Comparison of ENCODE assay signal across 20 cellular contexts in genomic region chr2:27024188-27024587, GRCh38. TPM values are rescaled to one million over a fixed set of nuclear protein-coding genes. Genes with fewer than 3 reads are reported as not detected.
A peak's percentile ranks its signal among the peaks of the same experiment; 100 is the strongest.
DNase-seq lines count a peak whose midpoint lies in the region; ATAC-seq and TF ChIP-seq lines count a peak whose summit lies in the region.
"Had no signal": no experiment of that assay in that cellular context is flagged by ENCODE, and none has a peak within 500 bp of the region (broad histone marks: within the 10 kb centered on the region; RNA-seq: fewer than 3 reads in every experiment).

No MANE protein-coding gene starts in this region.

- no peaks in the 10 kb centered on the region for H3K27me3 ChIP-seq in GM23338 (ENCODE audit: insufficient read depth)
- H3K27me3 ChIP-seq: uterus had no signal

- H3K27me3 Mint-ChIP-seq in GM23338 (ENCODE audit: insufficient read depth, low read depth, poor library complexity), result peaks cover 5% of the 10 kb centered on the region
- H3K27me3 Mint-ChIP-seq: naive thymus-derived CD4-positive, alpha-beta T cell; stimulated activated naive CD8-positive, alpha-beta T cell treated with anti-CD3 and anti-CD28 coated beads, Interleukin-15, Interleukin-2, amounts not matched to agents 100 ng/mL and 50 ng/mL, for 24 hours; T-cell had no signal

- H3K4me3 Mint-ChIP-seq in GM23338, result no peak overlapping the region
- H3K4me3 Mint-ChIP-seq: activated T-helper 1 cell treated with anti-CD3 and anti-CD28 coated beads, Interleukin-12 subunit alpha, Interleukin-12 subunit beta, Interleukin-2, Interleukin-4 antibody, amounts not matched to agents 30 ng/mL and 10 ng/mL and 1 ng/mL, durations not matched to agents 14 hours and 24 hours and 36 hours; naive thymus-derived CD4-positive, alpha-beta T cell; stimulated activated naive CD8-positive, alpha-beta T cell treated with anti-CD3 and anti-CD28 coated beads, Interleukin-15, Interleukin-2, amounts not matched to agents 100 ng/mL and 50 ng/mL, for 24 hours; T-cell had no signal

- no peaks in the 10 kb centered on the region; the same call in 1 of the 2 replicates for H3K4me1 ChIP-seq in GM23338 (ENCODE audit: insufficient read depth)

- H3K27ac Mint-ChIP-seq in GM23338, result no peak overlapping the region; the same call in 1 of the 2 replicates
- H3K27ac Mint-ChIP-seq: activated T-helper 1 cell treated with anti-CD3 and anti-CD28 coated beads, Interleukin-12 subunit alpha, Interleukin-12 subunit beta, Interleukin-2, Interleukin-4 antibody, amounts not matched to agents 30 ng/mL and 10 ng/mL and 1 ng/mL, durations not matched to agents 14 hours and 24 hours and 36 hours; stimulated activated naive CD8-positive, alpha-beta T cell treated with anti-CD3 and anti-CD28 coated beads, Interleukin-15, Interleukin-2, amounts not matched to agents 100 ng/mL and 50 ng/mL, for 24 hours; T-cell had no signal

- no peaks in the 10 kb centered on the region for H3F3A ChIP-seq in GM23338 (replicated peaks; ENCODE audit: low read depth)

- H2AFZ ChIP-seq in GM23338, result no peak overlapping the region

- no peaks in the 10 kb centered on the region; the same call in 1 of the 2 replicates for H4K20me1 ChIP-seq in GM23338 (replicated peaks; ENCODE audit: insufficient read depth)

- no peaks in the 10 kb centered on the region for H3K9me2 ChIP-seq in GM23338 (ENCODE audit: insufficient read depth)

- H3K4me3 ChIP-seq in GM23338 (no peak overlapping the region), astrocyte of the spinal cord (ENCODE audit: low read depth, low read length) (no peak overlapping the region)
- H3K4me3 ChIP-seq: coronary artery, left ventricle myocardium inferior, uterus had no signal

- CTCF ChIA-PET in HEK293T (lab: Yijun Ruan, JAX), result interaction anchor here (0.6 to 1.0 kb wide), 3 partner anchors 30 to 62 kb away, joined by 3 to 4 read pairs (median 4); no protein-coding TSS in a partner anchor

- in situ Hi-C loops in astrocyte of the spinal cord (cut with HindIII; ENCODE audit: low sequenced_read_pairs), result no loop called here

- H3K36me3 Mint-ChIP-seq in GM23338 (ENCODE audit: low read depth), result peaks cover 5% of the 10 kb centered on the region; the same call in 2 of the 3 replicates
- H3K36me3 Mint-ChIP-seq: T-cell had no signal

- H3K79me2 ChIP-seq in GM23338 (replicated peaks; ENCODE audit: insufficient read depth), result no peaks in the 10 kb centered on the region

- no peak overlapping the region for H3K4me2 ChIP-seq in GM23338

- TF ChIP-seq CTCF in GM23338 (conservative IDR thresholded peaks at IDR 0.05; ENCODE audit: low read depth in 2 of 2), result peak; percentile 77 to 80
- peak; percentile 28 for TF ChIP-seq CTCF in astrocyte of the spinal cord (IDR thresholded peaks at IDR 0.05; ENCODE audit: low read depth, low read length)

- POLR2A ChIA-PET in HEK293T (lab: Yijun Ruan, JAX), result interaction anchor here (1.0 to 1.6 kb wide), 2 partner anchors 29 to 47 kb away, joined by 3 read pairs; partner anchors contain the start of gene OST4

- ATAC-seq in GM23338 (peak; percentile 95), GM21367 (IDR thresholded peaks at IDR 0.05; ENCODE audit: unreplicated experiment) (no peak)
- ATAC-seq: naive thymus-derived CD4-positive, alpha-beta T cell; T-cell had no signal

- no peaks in the 10 kb centered on the region for H3K9me3 Mint-ChIP-seq in GM23338
- H3K9me3 Mint-ChIP-seq: activated T-helper 1 cell treated with anti-CD3 and anti-CD28 coated beads, Interleukin-12 subunit alpha, Interleukin-12 subunit beta, Interleukin-2, Interleukin-4 antibody, amounts not matched to agents 30 ng/mL and 10 ng/mL and 1 ng/mL, durations not matched to agents 14 hours and 24 hours and 36 hours; naive thymus-derived CD4-positive, alpha-beta T cell; stimulated activated naive CD8-positive, alpha-beta T cell treated with anti-CD3 and anti-CD28 coated beads, Interleukin-15, Interleukin-2, amounts not matched to agents 100 ng/mL and 50 ng/mL, for 24 hours; T-cell had no signal

- H3K36me3 ChIP-seq in GM23338 (ENCODE audit: insufficient read depth), result no peaks in the 10 kb centered on the region
- H3K36me3 ChIP-seq: uterus had no signal

- DNase-seq in 8988T, result peak; percentile 83
- peak; percentile 90 for DNase-seq in GM23338 (ENCODE audit: low spot score)
- DNase-seq in astrocyte of the spinal cord (ENCODE audit: low read depth, low spot score), result no peak
- peak; percentile 87 for DNase-seq in iPS-NIHi7 (ENCODE audit: extremely low spot score)
- no peak for DNase-seq in GDM1 (lab: John Stamatoyannopoulos, UW)
- no peak for DNase-seq in HEK293T (ENCODE audit: extremely low spot score)
- no peak for DNase-seq in ureter (ENCODE audit: low spot score)
- DNase-seq: Calu3; hypothalamus; left ventricle myocardium inferior; MM.1S; naive thymus-derived CD4-positive, alpha-beta T cell; NCI-H2029; NCI-H526 treated with DMSO at 0.1 percent for 48 hours; T-cell; uterus had no signal

- no peak overlapping the region for H3K27ac ChIP-seq in GM23338 (ENCODE audit: low read depth)
- H3K27ac ChIP-seq: coronary artery, left ventricle myocardium inferior, uterus had no signal

- peaks cover 16% of the 10 kb centered on the region for H3K4me1 Mint-ChIP-seq in GM23338

TF ChIP-seq in GM23338, 12 proteins besides CTCF, POLR2A, EP300 and RAD21 (continues in another document):
- TF ChIP-seq NANOG (IDR thresholded peaks at IDR 0.05; ENCODE audit: borderline replicate concordance) (no peak), ZNF331 (CRISPR knock-in tag; IDR thresholded peaks at IDR 0.05; ENCODE audit: low read depth) (no peak), ETS1 (IDR thresholded peaks at IDR 0.05) (no peak), ZNF114 (CRISPR knock-in tag; IDR thresholded peaks at IDR 0.05) (no peak), EZH2phosphoT487 (IDR thresholded peaks at IDR 0.05; ENCODE audit: unreplicated experiment) (no peak), STAT1 (IDR thresholded peaks at IDR 0.05; ENCODE audit: unreplicated experiment) (no peak), CREB1 (CRISPR knock-in tag; IDR thresholded peaks at IDR 0.05; ENCODE audit: low read depth) (no peak)

TF ChIP-seq in HEK293T, 16 proteins besides CTCF, POLR2A, EP300 and RAD21:
- no peak for TF ChIP-seq L3MBTL2 (conservative IDR thresholded peaks at IDR 0.05)
- TF ChIP-seq ARNT (IDR thresholded peaks at IDR 0.05), result no peak
- TF ChIP-seq NFRKB (IDR thresholded peaks at IDR 0.05), result no peak
- no peak for TF ChIP-seq FOXM1 (IDR thresholded peaks at IDR 0.05; ENCODE audit: borderline replicate concordance)
- TF ChIP-seq FOXA1 (IDR thresholded peaks at IDR 0.05), result no peak
- no peak for TF ChIP-seq LEF1 (IDR thresholded peaks at IDR 0.05; ENCODE audit: borderline replicate concordance)
- no peak for TF ChIP-seq BHLHE40 (IDR thresholded peaks at IDR 0.05; ENCODE audit: borderline replicate concordance)
- no peak for TF ChIP-seq FOXK2 (IDR thresholded peaks at IDR 0.05)
- no peak for TF ChIP-seq ZNF384 (IDR thresholded peaks at IDR 0.05)
- no peak for TF ChIP-seq CTBP1 (IDR thresholded peaks at IDR 0.05; ENCODE audit: borderline replicate concordance)
- no peak for TF ChIP-seq SUZ12 (IDR thresholded peaks at IDR 0.05)
- no peak for TF ChIP-seq SP1 (IDR thresholded peaks at IDR 0.05)
- TF ChIP-seq PKNOX1 (IDR thresholded peaks at IDR 0.05), result no peak
- TF ChIP-seq HDGF (IDR thresholded peaks at IDR 0.05; ENCODE audit: borderline replicate concordance), result no peak
- no peak for TF ChIP-seq TARDBP (IDR thresholded peaks at IDR 0.05)
- no peak for TF ChIP-seq ELF4 (IDR thresholded peaks at IDR 0.05)

RNA-seq across cellular contexts. Expression of gene TMEM214, which starts 8.6 kb away (rescaled TPM):
- total RNA-seq in GM23338 (2014; rRNA removed; shearing (Covaris generic)), result 34.2 and 36.5 TPM in 2 replicates
- polyA plus RNA-seq in GM23338 (2016; fragmentation: Nextera tagmentation; extraction: Ambion mirVana), result 16.2 and 18.4 TPM in 2 replicates
- 89.6 TPM for total RNA-seq in ureter

RNA-seq across cellular contexts. Expression of gene AGBL5, which starts 27.3 kb away (rescaled TPM):
- total RNA-seq in GM23338 (2014; rRNA removed; shearing (Covaris generic)), result 31.3 and 32.9 TPM in 2 replicates
- 17.9 and 18.5 TPM in 2 replicates for polyA plus RNA-seq in GM23338 (2016; fragmentation: Nextera tagmentation; extraction: Ambion mirVana)
- 22.0 TPM for total RNA-seq in ureter

RNA-seq across cellular contexts. Expression of gene OST4, which starts 47.3 kb away (rescaled TPM):
- total RNA-seq in GM23338 (2014; rRNA removed; shearing (Covaris generic)), result 155 and 226 TPM in 2 replicates
- polyA plus RNA-seq in GM23338 (2016; fragmentation: Nextera tagmentation; extraction: Ambion mirVana), result 568 and 617 TPM in 2 replicates
- 398 TPM for total RNA-seq in ureter

RNA-seq across cellular contexts. Expression of gene MAPRE3, which starts 53.8 kb away (rescaled TPM):
- total RNA-seq in GM23338 (2014; rRNA removed; shearing (Covaris generic)), result 3.7 and 4.5 TPM in 2 replicates
- 3.3 and 3.5 TPM in 2 replicates for polyA plus RNA-seq in GM23338 (2016; fragmentation: Nextera tagmentation; extraction: Ambion mirVana)
- 29.4 TPM for total RNA-seq in ureter

RNA-seq across cellular contexts. Expression of gene EMILIN1, which starts 54.2 kb away (rescaled TPM):
- 4.8 and 15.4 TPM in 2 replicates for total RNA-seq in GM23338 (2014; rRNA removed; shearing (Covaris generic))
- 3.2 and 4.5 TPM in 2 replicates for polyA plus RNA-seq in GM23338 (2016; fragmentation: Nextera tagmentation; extraction: Ambion mirVana)
- total RNA-seq in ureter, result 65.8 TPM

Comparison
In these comparisons a context has a peak if more than half of its experiments do, and no peak if none do; other contexts are left out.
1. DNase-seq: peak in 8988T (single experiment), GM23338 (single experiment) and iPS-NIHi7 (single experiment); none in astrocyte of the spinal cord (single experiment), GDM1 (single experiment), HEK293T (single experiment) and ureter (single experiment).